26 cellular contexts compared by ENCODE assay signal in genomic region chr5:113189291-113189690, GRCh38.
DNase-seq lines count a peak whose midpoint lies in the region; ATAC-seq, FAIRE-seq and TF ChIP-seq lines count a peak whose summit lies in the region.
"Had no signal": no experiment of that assay in that cellular context is flagged by ENCODE, and none has a peak within 500 bp of the region (broad histone marks: within the 10 kb centered on the region; RNA-seq: fewer than 3 reads in every experiment).

No MANE protein-coding gene starts in this region.

- in situ Hi-C loops in K562 (cut with MboI): no loop called here

- DNase-seq in K562 (ENCODE audit: extremely low read depth in 1 of 4, low spot score in 3 of 4) (no peak), keratinocyte (ENCODE audit: low read depth, low spot score) (no peak), nephron progenitor cell (no peak), testis (no peak), kidney (no peak), NOMO-1 treated with DMSO at 0.1 percent for 48 hours (lab: John Stamatoyannopoulos, UW; ENCODE audit: unreplicated experiment) (no peak)
- DNase-seq: AML-193; BE2C; CD4-positive, alpha-beta T cell; CD8-positive, alpha-beta memory T cell; DMS 273 treated with DMSO at 0.1 percent for 48 hours; DMS79; EL; GDM1; GM23248; H9; HFFc6 had no signal

- H3K9ac ChIP-seq in K562 (ENCODE audit: insufficient read depth in 1 of 2, low read depth in 2 of 2, low read length in 2 of 2): no peak overlapping the region
- H3K9ac ChIP-seq in keratinocyte (ENCODE audit: control insufficient read depth, extremely low read depth, insufficient read depth, low read length): no peak overlapping the region
- H3K9ac ChIP-seq in kidney (ENCODE audit: low read length in 2 of 2): no peak overlapping the region
- H3K9ac ChIP-seq: BLaER1 treated with 17β-estradiol and CSF1 and Interleukin-3, amounts not matched to agents 10 nM and 100 nM; GM23248 had no signal

- no peak overlapping the region for H3K27ac ChIP-seq in HEK293 (ENCODE audit: extremely low read depth, low read depth, low read length)
- H3K27ac ChIP-seq in K562 (ENCODE audit: extremely low read depth, low read depth, low read length): no peak overlapping the region
- H3K27ac ChIP-seq in keratinocyte (ENCODE audit: control insufficient read depth, insufficient read depth, low read length): no peak overlapping the region
- no peak overlapping the region for H3K27ac ChIP-seq in testis
- no peak overlapping the region for H3K27ac ChIP-seq in kidney (ENCODE audit: low read depth in 2 of 2, low read length in 2 of 2)
- H3K27ac ChIP-seq: 22Rv1; BLaER1 treated with 17β-estradiol and CSF1 and Interleukin-3, amounts not matched to agents 10 nM and 100 nM; GM23248 had no signal

- H3K27ac Mint-ChIP-seq in nephron progenitor cell: peak overlapping the region; percentile 26
- H3K27ac Mint-ChIP-seq: CD14-positive monocyte; CD4-positive, alpha-beta T cell; H9; HFFc6 had no signal

- no TSS peak for BruUV-seq in K562 (replicated peaks; lab: Mats Ljungman, UMichigan)

- peaks cover 6 to 12% of the 10 kb centered on the region in 2 experiments; a peak in 2 of 5 replicates for H3K27me3 ChIP-seq in K562 (ENCODE audit: control insufficient read depth in 2 of 2, insufficient read depth in 2 of 2, low read length in 2 of 2)
- H3K27me3 ChIP-seq in keratinocyte (ENCODE audit: control insufficient read depth, extremely low read depth, insufficient read depth, low read length): no peaks in the 10 kb centered on the region
- H3K27me3 ChIP-seq in testis: no peaks in the 10 kb centered on the region
- H3K27me3 ChIP-seq: BE2C; BLaER1 treated with 17β-estradiol and CSF1 and Interleukin-3, amounts not matched to agents 10 nM and 100 nM had no signal

- H3K4me3 Mint-ChIP-seq in nephron progenitor cell: no peak overlapping the region
- H3K4me3 Mint-ChIP-seq: CD14-positive monocyte; CD4-positive, alpha-beta T cell; CD8-positive, alpha-beta memory T cell; H9; HFFc6 had no signal

- no peak for TF ChIP-seq EP300 in K562 (IDR thresholded peaks at IDR 0.05; ENCODE audit: low read length)

- TF ChIP-seq CTCF in HEK293 (tag by site-specific recombination; IDR thresholded peaks at IDR 0.05) (no peak), K562 (IDR thresholded peaks at IDR 0.05 in 2 of 3, conservative IDR thresholded peaks at IDR 0.05 in 1 of 3; ENCODE audit: insufficient read depth in 2 of 3, low read depth in 1 of 3, low read length in 3 of 3) (no peak), keratinocyte (optimal IDR thresholded peaks at IDR 0.05 in 1 of 3, IDR thresholded peaks at IDR 0.05 in 1 of 3, conservative IDR thresholded peaks at IDR 0.05 in 1 of 3; ENCODE audit: extremely low read depth in 1 of 3, insufficient read depth in 2 of 3, low read length in 3 of 3) (no peak), nephron progenitor cell (IDR thresholded peaks at IDR 0.05) (no peak), testis (IDR thresholded peaks at IDR 0.05) (no peak), kidney (IDR thresholded peaks at IDR 0.05; ENCODE audit: borderline replicate concordance, extremely low read depth, insufficient read depth) (no peak)

- TF ChIP-seq RAD21 in K562 (CRISPR knock-in tag; conservative IDR thresholded peaks at IDR 0.05 in 1 of 2, IDR thresholded peaks at IDR 0.05 in 1 of 2): no peak

- H3K36me3 Mint-ChIP-seq in nephron progenitor cell (ENCODE audit: low read depth): peaks cover 37% of the 10 kb centered on the region
- H3K36me3 Mint-ChIP-seq: CD14-positive monocyte had no signal

- no peaks in the 10 kb centered on the region for H3K27me3 Mint-ChIP-seq in nephron progenitor cell (ENCODE audit: low read depth, poor library complexity)
- H3K27me3 Mint-ChIP-seq: CD4-positive, alpha-beta T cell; CD8-positive, alpha-beta memory T cell had no signal

- H3K9me3 Mint-ChIP-seq in nephron progenitor cell: peaks cover 28% of the 10 kb centered on the region

- H3K4me2 ChIP-seq in K562 (ENCODE audit: insufficient read depth, low read length) (no peak overlapping the region), keratinocyte (ENCODE audit: control insufficient read depth, extremely low read depth, insufficient read depth, low read depth, low read length) (no peak overlapping the region)
- H3K4me2 ChIP-seq: BLaER1 treated with 17β-estradiol and CSF1 and Interleukin-3, amounts not matched to agents 10 nM and 100 nM had no signal

- peaks cover 2% of the 10 kb centered on the region; the same call in 1 of the 2 replicates for H3K4me1 ChIP-seq in HEK293 (ENCODE audit: control insufficient read depth, insufficient read depth, low read length)
- H3K4me1 ChIP-seq in K562 (replicated peaks in 1 of 2; ENCODE audit: control insufficient read depth in 2 of 2, insufficient read depth in 2 of 2, low read length in 2 of 2): no peaks in the 10 kb centered on the region
- peaks cover 31% of the 10 kb centered on the region for H3K4me1 ChIP-seq in keratinocyte (ENCODE audit: control insufficient read depth, extremely low read depth, insufficient read depth, low read length)
- no peaks in the 10 kb centered on the region for H3K4me1 ChIP-seq in testis
- H3K4me1 ChIP-seq in kidney (ENCODE audit: control insufficient read depth in 1 of 2, insufficient read depth in 1 of 2, low read depth in 1 of 2, low read length in 2 of 2): peaks cover 0 to 3% of the 10 kb centered on the region in 2 donors

- H3K79me2 ChIP-seq in K562 (ENCODE audit: control insufficient read depth, insufficient read depth, low read length) (no peaks in the 10 kb centered on the region), keratinocyte (ENCODE audit: control insufficient read depth, insufficient read depth, low read length) (peaks cover 77% of the 10 kb centered on the region)

- TF ChIP-seq POLR2A in K562 (conservative IDR thresholded peaks at IDR 0.05) (no peak), testis (IDR thresholded peaks at IDR 0.05) (no peak)

- H3K4me1 Mint-ChIP-seq in nephron progenitor cell: peaks cover 38% of the 10 kb centered on the region

- CTCF ChIA-PET in HEK293 (lab: Yijun Ruan, JAX): interaction anchor here (0.6 kb wide), 1 partner anchor 482 kb away, joined by 5 read pairs; no protein-coding TSS in a partner anchor
- CTCF ChIA-PET in K562 (lab: Yijun Ruan, JAX; ENCODE audit: low intra/inter-chr PET ratio): no interaction called here

- dilution Hi-C loops in keratinocyte (cut with MboI; ENCODE audit: extremely low pct_ligation_motif_present, low sequenced_read_pairs): no loop called here

- intact Hi-C loops in K562 (cut with micrococcal nuclease): no loop called here
- intact Hi-C loops in testis (cut with DNase I; ENCODE audit: low total_unique reads): no loop called here
- intact Hi-C loops in kidney (cut with DNase I): no loop called here

- no peaks in the 10 kb centered on the region for H3K36me3 ChIP-seq in HEK293 (ENCODE audit: control insufficient read depth in 2 of 2, insufficient read depth in 1 of 2, low read length in 2 of 2)
- H3K36me3 ChIP-seq in K562 (ENCODE audit: control insufficient read depth, insufficient read depth, low read length): no peaks in the 10 kb centered on the region
- no peaks in the 10 kb centered on the region for H3K36me3 ChIP-seq in keratinocyte (ENCODE audit: control insufficient read depth in 2 of 2, extremely low read depth in 1 of 2, insufficient read depth in 2 of 2, low read length in 2 of 2)
- H3K36me3 ChIP-seq in testis (ENCODE audit: low read depth, missing control alignments): no peaks in the 10 kb centered on the region
- no peaks in the 10 kb centered on the region for H3K36me3 ChIP-seq in kidney (ENCODE audit: control insufficient read depth in 1 of 2, insufficient read depth in 2 of 2, low read length in 2 of 2)
- H3K36me3 ChIP-seq: BLaER1 treated with 17β-estradiol and CSF1 and Interleukin-3, amounts not matched to agents 10 nM and 100 nM had no signal

- POLR2A ChIA-PET in HEK293 (lab: Yijun Ruan, JAX) (no interaction called here), K562 (lab: Yijun Ruan, JAX) (interaction anchor here (0.6 kb wide), 1 partner anchor 8 kb away, joined by 3 read pairs; no protein-coding TSS in a partner anchor)

- H4K20me1 ChIP-seq in K562 (replicated peaks; ENCODE audit: control insufficient read depth, insufficient read depth, low read length) (no peaks in the 10 kb centered on the region), keratinocyte (ENCODE audit: control insufficient read depth, extremely low read depth, insufficient read depth, low read length) (no peaks in the 10 kb centered on the region)
- H4K20me1 ChIP-seq: BLaER1 treated with 17β-estradiol and CSF1 and Interleukin-3, amounts not matched to agents 10 nM and 100 nM had no signal

- H2AFZ ChIP-seq in K562 (ENCODE audit: low read depth, low read length): no peak overlapping the region
- H2AFZ ChIP-seq in keratinocyte (ENCODE audit: control insufficient read depth, low read length): no peak overlapping the region
- H2AFZ ChIP-seq: GM23248 had no signal

- H3K9me3 ChIP-seq in HEK293 (ENCODE audit: control insufficient read depth, insufficient read depth, low read depth, low read length) (no peaks in the 10 kb centered on the region), K562 (replicated peaks; ENCODE audit: control insufficient read depth, insufficient read depth, low read depth, low read length) (no peaks in the 10 kb centered on the region), keratinocyte (ENCODE audit: control insufficient read depth, low read depth, low read length) (no peaks in the 10 kb centered on the region), testis (no peaks in the 10 kb centered on the region), kidney (ENCODE audit: control insufficient read depth in 1 of 2, low read length in 2 of 2) (peaks cover 0 to 5% of the 10 kb centered on the region in 2 donors)

- no peak for FAIRE-seq in K562 (lab: Jason Lieb, UNC)
- peak; percentile 13 for FAIRE-seq in keratinocyte (lab: Jason Lieb, UNC)
- no peak for FAIRE-seq in kidney (lab: Jason Lieb, UNC)
- FAIRE-seq: A204.1, D721Med, GM12878, GM19239 had no signal

- H3K4me3 ChIP-seq in HEK293 (ENCODE audit: low read depth, low read length) (no peak overlapping the region), K562 (no peak overlapping the region), keratinocyte (ENCODE audit: control insufficient read depth in 2 of 3, extremely low read depth in 1 of 3, insufficient read depth in 2 of 3, low read depth in 1 of 3, low read length in 3 of 3) (no peak overlapping the region), testis (no peak overlapping the region), kidney (ENCODE audit: low read length in 2 of 2) (no peak overlapping the region)
- H3K4me3 ChIP-seq: BLaER1 treated with 17β-estradiol and CSF1 and Interleukin-3, amounts not matched to agents 10 nM and 100 nM; GM12878; GM23248 had no signal

- ATAC-seq in K562 (no peak), HG03460 (IDR thresholded peaks at IDR 0.05; ENCODE audit: unreplicated experiment) (no peak)
- ATAC-seq: GM12878 had no signal

- H3K9me1 ChIP-seq in K562 (ENCODE audit: control insufficient read depth, insufficient read depth, low read length) (no peaks in the 10 kb centered on the region), keratinocyte (ENCODE audit: control insufficient read depth, extremely low read depth, insufficient read depth, low read length) (no peaks in the 10 kb centered on the region)

- WGBS in K562 (ENCODE audit: insufficient coverage, low coverage, missing lambda C conversion rate): 5% methylated on average over 3 of the region's 3 CpGs
- 91 to 98% methylated on average over 3 of the region's 3 CpGs for WGBS in testis, 2 donors

TF ChIP-seq in K562, 482 proteins besides CTCF, POLR2A, EP300 and RAD21 (continues in another document):
- TF ChIP-seq ZNF197 (CRISPR knock-in tag; IDR thresholded peaks at IDR 0.05; ENCODE audit: low read depth): no peak

Comparison
In these comparisons a context has a peak if more than half of its experiments do, and no peak if none do; other contexts are left out.
1. Of the 44 proteins assayed by ChIP-seq in both K562 and HEK293: peak only in K562: none; only in HEK293: ZNF121; in both: none; in neither: 43.